ENCODE assay signal across 9 cellular contexts in genomic region chr1:154557248-154557938, GRCh38. TPM values are rescaled to one million over a fixed set of nuclear protein-coding genes. Genes with fewer than 3 reads are reported as not detected.
DNase-seq lines count a peak whose midpoint lies in the region; ATAC-seq, FAIRE-seq and TF ChIP-seq lines count a peak whose summit lies in the region.
"Had no signal": no experiment of that assay in that cellular context is flagged by ENCODE, and none has a peak within 500 bp of the region (broad histone marks: within the 10 kb centered on the region; RNA-seq: fewer than 3 reads in every experiment).

No MANE protein-coding gene starts in this region.

- peak overlapping the region; percentile 5 for H2AFZ ChIP-seq in astrocyte (ENCODE audit: low read depth, low read length)

- peak overlapping the region; percentile 90 for H3K9ac ChIP-seq in astrocyte (ENCODE audit: low read length)

- no peak for DNase-seq in activated naive CD4-positive, alpha-beta T cell treated with anti-CD3 and anti-CD28 coated beads, Interleukin-2, amount 10 ng/mL, durations not matched to agents 7 days and 5 days
- no peak for DNase-seq in activated naive CD4-positive, alpha-beta T cell treated with anti-CD3 and anti-CD28 coated beads, Interleukin-2, amount 50 U/mL, for 16 hours
- no peak for DNase-seq in astrocyte (ENCODE audit: low read depth)
- no peak for DNase-seq in lower lobe of right lung
- DNase-seq in type B pancreatic cell (ENCODE audit: extremely low spot score, unreplicated experiment), result no peak
- DNase-seq in stimulated activated naive CD4-positive, alpha-beta T cell treated with Interleukin-2 at 50 U/mL for 16 hours (lab: John Stamatoyannopoulos, UW), result no peak
- no peak for DNase-seq in activated gamma-delta T cell (lab: John Stamatoyannopoulos, UW)
- DNase-seq in occipital lobe (lab: John Stamatoyannopoulos, UW), result no peak
- DNase-seq: GF-D8 had no signal

- CTCF ChIA-PET in activated naive CD4-positive, alpha-beta T cell treated with anti-CD3 and anti-CD28 coated beads, Interleukin-2, amount 10 ng/mL, durations not matched to agents 7 days and 5 days (lab: Charles Lee), result interaction anchor here (3.0 kb wide), 1 partner anchor 11 kb away, joined by 15 read pairs; no protein-coding TSS in a partner anchor

- H3K4me3 Mint-ChIP-seq in activated naive CD4-positive, alpha-beta T cell treated with anti-CD3 and anti-CD28 coated beads, Interleukin-2, amount 10 ng/mL, durations not matched to agents 7 days and 5 days, result peak overlapping the region; percentile 91
- H3K4me3 Mint-ChIP-seq in astrocyte (ENCODE audit: unreplicated experiment), result peak overlapping the region; percentile 89
- H3K4me3 Mint-ChIP-seq in type B pancreatic cell, result peak overlapping the region; percentile 96

- no peaks in the 10 kb centered on the region for H3K9me3 ChIP-seq in astrocyte (ENCODE audit: insufficient read depth, low read depth, low read length)
- no peaks in the 10 kb centered on the region for H3K9me3 ChIP-seq in lower lobe of right lung

- peaks cover 56% of the 10 kb centered on the region for H4K20me1 ChIP-seq in astrocyte (ENCODE audit: insufficient read depth, low read length)

- H3K4me2 ChIP-seq in astrocyte (ENCODE audit: low read length), result peak overlapping the region; percentile 98

- H3K4me3 ChIP-seq in astrocyte (ENCODE audit: insufficient read depth, low read depth, low read length) (peak overlapping the region; percentile 90), lower lobe of right lung (peak overlapping the region; percentile 98)

- no peaks in the 10 kb centered on the region for H3K9me3 Mint-ChIP-seq in activated naive CD4-positive, alpha-beta T cell treated with anti-CD3 and anti-CD28 coated beads, Interleukin-2, amount 10 ng/mL, durations not matched to agents 7 days and 5 days
- no peaks in the 10 kb centered on the region for H3K9me3 Mint-ChIP-seq in astrocyte (ENCODE audit: unreplicated experiment)
- no peaks in the 10 kb centered on the region for H3K9me3 Mint-ChIP-seq in type B pancreatic cell

- H3K4me1 Mint-ChIP-seq in activated naive CD4-positive, alpha-beta T cell treated with anti-CD3 and anti-CD28 coated beads, Interleukin-2, amount 10 ng/mL, durations not matched to agents 7 days and 5 days, result peaks cover 36% of the 10 kb centered on the region
- H3K4me1 Mint-ChIP-seq in astrocyte (ENCODE audit: low read depth, unreplicated experiment) (peaks cover 17% of the 10 kb centered on the region), type B pancreatic cell (ENCODE audit: unreplicated experiment) (peaks cover 31% of the 10 kb centered on the region)

- TF ChIP-seq CTCF in astrocyte (IDR thresholded peaks at IDR 0.05; ENCODE audit: insufficient read depth, low read depth, low read length), result no peak
- no peak for TF ChIP-seq CTCF in lower lobe of right lung (IDR thresholded peaks at IDR 0.05)
- no peak for TF ChIP-seq CTCF in type B pancreatic cell (conservative IDR thresholded peaks at IDR 0.05)

- FAIRE-seq in astrocyte (lab: Jason Lieb, UNC), result no peak

- peak overlapping the region; percentile 83 for H3K27ac Mint-ChIP-seq in activated naive CD4-positive, alpha-beta T cell treated with anti-CD3 and anti-CD28 coated beads, Interleukin-2, amount 10 ng/mL, durations not matched to agents 7 days and 5 days
- H3K27ac Mint-ChIP-seq in astrocyte (ENCODE audit: unreplicated experiment) (peak overlapping the region; percentile 77), type B pancreatic cell (peak overlapping the region; percentile 90)

- peaks cover 33% of the 10 kb centered on the region for H3K36me3 ChIP-seq in astrocyte (ENCODE audit: insufficient read depth, low read length)
- H3K36me3 ChIP-seq in lower lobe of right lung, result peaks cover 38% of the 10 kb centered on the region

- H3K27me3 Mint-ChIP-seq in activated naive CD4-positive, alpha-beta T cell treated with anti-CD3 and anti-CD28 coated beads, Interleukin-2, amount 10 ng/mL, durations not matched to agents 7 days and 5 days, result no peaks in the 10 kb centered on the region
- H3K27me3 Mint-ChIP-seq in astrocyte (ENCODE audit: low read depth, unreplicated experiment) (no peaks in the 10 kb centered on the region), type B pancreatic cell (no peaks in the 10 kb centered on the region)

- H3K27me3 ChIP-seq in astrocyte (ENCODE audit: insufficient read depth, low read length) (no peaks in the 10 kb centered on the region), lower lobe of right lung (ENCODE audit: low read depth) (no peaks in the 10 kb centered on the region)

- intact Hi-C loops in lower lobe of right lung (cut with DNase I), result no loop called here

- H3K79me2 ChIP-seq in astrocyte (ENCODE audit: insufficient read depth, low read length), result peaks cover 32% of the 10 kb centered on the region

- ATAC-seq in lower lobe of right lung, result no peak

- H3K36me3 Mint-ChIP-seq in activated naive CD4-positive, alpha-beta T cell treated with anti-CD3 and anti-CD28 coated beads, Interleukin-2, amount 10 ng/mL, durations not matched to agents 7 days and 5 days, result peaks cover 47% of the 10 kb centered on the region
- H3K36me3 Mint-ChIP-seq in astrocyte (ENCODE audit: low read depth, unreplicated experiment) (peaks cover 21% of the 10 kb centered on the region), type B pancreatic cell (peaks cover 17% of the 10 kb centered on the region)

- H3K4me1 ChIP-seq in astrocyte (ENCODE audit: insufficient read depth, low read length) (peaks cover 21% of the 10 kb centered on the region), lower lobe of right lung (peaks cover 35% of the 10 kb centered on the region)

- H3K27ac ChIP-seq in astrocyte (ENCODE audit: low read depth, low read length) (peak overlapping the region; percentile 52), lower lobe of right lung (peak overlapping the region; percentile 91)

RNA-seq across cellular contexts. Expression of gene UBE2Q1, which starts 1.1 kb away (rescaled TPM):
- total RNA-seq in astrocyte (85.3 and 85.4 TPM in 2 replicates), lower lobe of right lung (79.5 TPM), type B pancreatic cell (ENCODE audit: low replicate concordance) (69.1 and 73.9 TPM in 2 replicates), occipital lobe (20.6 TPM)

RNA-seq across cellular contexts. Expression of gene CHRNB2, which starts 10.2 kb away (rescaled TPM):
- total RNA-seq in astrocyte (0.20 and 0.24 TPM in 2 replicates), lower lobe of right lung (not detected), type B pancreatic cell (ENCODE audit: low replicate concordance) (4.2 and 4.6 TPM in 2 replicates), occipital lobe (20.4 TPM)

RNA-seq across cellular contexts. Expression of gene ADAR, which starts 50.6 kb away (rescaled TPM):
- 275 and 278 TPM in 2 replicates for total RNA-seq in astrocyte
- total RNA-seq in lower lobe of right lung, result 202 TPM
- 180 and 184 TPM in 2 replicates for total RNA-seq in type B pancreatic cell (ENCODE audit: low replicate concordance)
- total RNA-seq in occipital lobe, result 59.1 TPM

RNA-seq across cellular contexts. Expression of gene SHE, which starts 55.2 kb away (rescaled TPM):
- total RNA-seq in astrocyte (not detected in 2 replicates), lower lobe of right lung (40.1 TPM), type B pancreatic cell (ENCODE audit: low replicate concordance) (0.17 and 0.27 TPM in 2 replicates), occipital lobe (2.0 TPM)

RNA-seq across cellular contexts. Expression of gene TDRD10, which starts 55.4 kb away (rescaled TPM):
- total RNA-seq in astrocyte, result not detected in 2 replicates
- 20.2 TPM for total RNA-seq in lower lobe of right lung
- total RNA-seq in type B pancreatic cell (ENCODE audit: low replicate concordance), result not detected in 2 replicates
- 0.16 TPM for total RNA-seq in occipital lobe
